17 cellular contexts compared by ENCODE assay signal in genomic region chr4:75385139-75385538, GRCh38.
DNase-seq lines count a peak whose midpoint lies in the region; ATAC-seq and TF ChIP-seq lines count a peak whose summit lies in the region.
"Had no signal": no experiment of that assay in that cellular context is flagged by ENCODE, and none has a peak within 500 bp of the region (broad histone marks: within the 10 kb centered on the region; RNA-seq: fewer than 3 reads in every experiment).

No MANE protein-coding gene starts in this region.

- no peaks in the 10 kb centered on the region for H3K4me1 Mint-ChIP-seq in activated CD4-positive, alpha-beta T cell treated with anti-CD3 and anti-CD28 coated beads, Interleukin-2, amount 10 ng/mL, durations not matched to agents 24 days and 14 days
- H3K4me1 Mint-ChIP-seq: CD14-positive monocyte; CD4-positive, alpha-beta memory T cell; H9; IgD-negative memory B cell had no signal

- H3K4me3 ChIP-seq in fibroblast of the aortic adventitia (ENCODE audit: low read depth, low read length) (no peak overlapping the region), mesodermal cell (ENCODE audit: extremely low read depth, insufficient read depth, low read length, poor library complexity, severe bottlenecking) (no peak overlapping the region), right cardiac atrium (ENCODE audit: low read length) (no peak overlapping the region)

- H3K36me3 ChIP-seq in mesodermal cell (ENCODE audit: control insufficient read depth, insufficient read depth, low read length) = no peaks in the 10 kb centered on the region
- H3K36me3 ChIP-seq: BE2C had no signal

- DNase-seq in OCI-M1 (lab: John Stamatoyannopoulos, UW) (peak; percentile 51), fibroblast of the aortic adventitia (ENCODE audit: low read depth) (peak; percentile 2), right cardiac atrium (no peak), DMS53 (lab: John Stamatoyannopoulos, UW) (no peak)
- no peak for DNase-seq in activated CD4-positive, alpha-beta T cell treated with anti-CD3 and anti-CD28 coated beads, Interleukin-2, amount 10 ng/mL, durations not matched to agents 24 days and 14 days
- DNase-seq: ACHN; BE2C; CD4-positive, alpha-beta memory T cell; DMS153; DMS79 treated with DMSO at 0.1 percent for 48 hours; GF-D8; H9 had no signal

- no peaks in the 10 kb centered on the region for H3K27me3 ChIP-seq in right cardiac atrium (ENCODE audit: control insufficient read depth, insufficient read depth)
- H3K27me3 ChIP-seq: BE2C had no signal

- 60% methylated on average over 1 of the region's 1 CpG; no CpG with 5 or more reads in 1 of the 2 experiments for WGBS in mesodermal cell (ENCODE audit: insufficient coverage in 2 of 2), 2 experiments
- WGBS in right cardiac atrium = 27% methylated on average over 1 of the region's 1 CpG

- H3K27me3 Mint-ChIP-seq in activated CD4-positive, alpha-beta T cell treated with anti-CD3 and anti-CD28 coated beads, Interleukin-2, amount 10 ng/mL, durations not matched to agents 24 days and 14 days = no peaks in the 10 kb centered on the region
- H3K27me3 Mint-ChIP-seq: CD4-positive, alpha-beta memory T cell had no signal

- H3K27ac Mint-ChIP-seq in activated CD4-positive, alpha-beta T cell treated with anti-CD3 and anti-CD28 coated beads, Interleukin-2, amount 10 ng/mL, durations not matched to agents 24 days and 14 days = no peak overlapping the region
- H3K27ac Mint-ChIP-seq: CD14-positive monocyte; CD4-positive, alpha-beta memory T cell; H9; IgD-negative memory B cell had no signal

- no peak for TF ChIP-seq CTCF in fibroblast of the aortic adventitia (IDR thresholded peaks at IDR 0.05; ENCODE audit: insufficient read depth, low read length)

- no peaks in the 10 kb centered on the region for H3K36me3 Mint-ChIP-seq in activated CD4-positive, alpha-beta T cell treated with anti-CD3 and anti-CD28 coated beads, Interleukin-2, amount 10 ng/mL, durations not matched to agents 24 days and 14 days (ENCODE audit: low read depth)
- H3K36me3 Mint-ChIP-seq: CD14-positive monocyte; CD4-positive, alpha-beta memory T cell; IgD-negative memory B cell had no signal

- H3K4me1 ChIP-seq in mesodermal cell (ENCODE audit: control insufficient read depth, insufficient read depth, low read length, poor library complexity, severe bottlenecking) = no peaks in the 10 kb centered on the region
- no peaks in the 10 kb centered on the region for H3K4me1 ChIP-seq in right cardiac atrium (ENCODE audit: control insufficient read depth, insufficient read depth, low read length)
- H3K4me1 ChIP-seq: BE2C had no signal

- no peaks in the 10 kb centered on the region for H3K9me3 ChIP-seq in mesodermal cell (ENCODE audit: control insufficient read depth, low read length)
- no peaks in the 10 kb centered on the region for H3K9me3 ChIP-seq in right cardiac atrium (ENCODE audit: control insufficient read depth, low read length)
- H3K9me3 ChIP-seq: BE2C had no signal

- H3K9me3 Mint-ChIP-seq in activated CD4-positive, alpha-beta T cell treated with anti-CD3 and anti-CD28 coated beads, Interleukin-2, amount 10 ng/mL, durations not matched to agents 24 days and 14 days = no peaks in the 10 kb centered on the region

- H3K4me3 Mint-ChIP-seq in activated CD4-positive, alpha-beta T cell treated with anti-CD3 and anti-CD28 coated beads, Interleukin-2, amount 10 ng/mL, durations not matched to agents 24 days and 14 days = no peak overlapping the region
- H3K4me3 Mint-ChIP-seq: CD14-positive monocyte; CD4-positive, alpha-beta memory T cell; H9; IgD-negative memory B cell had no signal

- ATAC-seq in right cardiac atrium = no peak
- ATAC-seq in GM21576 (IDR thresholded peaks at IDR 0.05; ENCODE audit: unreplicated experiment) = no peak
- ATAC-seq: HepG2 had no signal

- H3K27ac ChIP-seq in mesodermal cell (ENCODE audit: low read depth, low read length, severe bottlenecking) (peak overlapping the region; percentile 11), right cardiac atrium (ENCODE audit: low read length) (no peak overlapping the region)

- intact Hi-C loops in right cardiac atrium (cut with DNase I) = no loop called here
- intact Hi-C loops in activated CD4-positive, alpha-beta T cell treated with anti-CD3 and anti-CD28 coated beads, Interleukin-2, amount 10 ng/mL, durations not matched to agents 24 days and 14 days (cut with micrococcal nuclease) = no loop called here

Comparison
In these comparisons a context has a peak if more than half of its experiments do, and no peak if none do; other contexts are left out.
1. DNase-seq: peak in OCI-M1 (single experiment) and fibroblast of the aortic adventitia (single experiment); none in right cardiac atrium (0 of 3), activated CD4-positive, alpha-beta T cell treated with anti-CD3 and anti-CD28 coated beads, Interleukin-2, amount 10 ng/mL, durations not matched to agents 24 days and 14 days (single experiment) and DMS53 (single experiment).